8 cellular contexts compared by ENCODE assay signal in genomic region chr2:105143467-105144127, GRCh38.
DNase-seq lines count a peak whose midpoint lies in the region; ATAC-seq and TF ChIP-seq lines count a peak whose summit lies in the region.

No MANE protein-coding gene starts in this region.

- no peaks in the 10 kb centered on the region for H3K9me3 ChIP-seq in CD8-positive, alpha-beta memory T cell (ENCODE audit: low read length)
- no peaks in the 10 kb centered on the region for H3K9me3 ChIP-seq in Karpas-422 (ENCODE audit: low read length)

- POLR2A ChIA-PET in CD8-positive, alpha-beta memory T cell (lab: Charles Lee) = no interaction called here
- POLR2A ChIA-PET in activated CD8-positive, alpha-beta T cell treated with anti-CD3 and anti-CD28 coated beads for 36 hours (lab: Charles Lee) = interaction anchor here (1.5 kb wide), 1 partner anchor 27 kb away, joined by 3 read pairs; no protein-coding TSS in a partner anchor

- intact Hi-C loops in activated CD8-positive, alpha-beta T cell treated with anti-CD3 and anti-CD28 coated beads for 36 hours (cut with micrococcal nuclease) = no loop called here
- intact Hi-C loops in posterior cingulate gyrus (cut with DNase I) = no loop called here

- peaks cover 7 to 12% (median 11%) of the 10 kb centered on the region in 3 donors for H3K4me1 Mint-ChIP-seq in CD8-positive, alpha-beta memory T cell
- H3K4me1 Mint-ChIP-seq in activated CD8-positive, alpha-beta T cell treated with anti-CD3 and anti-CD28 coated beads for 36 hours (ENCODE audit: low read depth) = peaks cover 10% of the 10 kb centered on the region

- H2AFZ ChIP-seq in Karpas-422 (ENCODE audit: low read length) = no peak overlapping the region

- no peaks in the 10 kb centered on the region for H3K27me3 ChIP-seq in CD8-positive, alpha-beta memory T cell (ENCODE audit: insufficient read depth, low read length, poor library complexity, severe bottlenecking)
- no peaks in the 10 kb centered on the region for H3K27me3 ChIP-seq in Karpas-422 (ENCODE audit: low read length)

- no peak overlapping the region for H3K4me2 ChIP-seq in Karpas-422 (ENCODE audit: low read depth, low read length, poor library complexity, severe bottlenecking)

- no peaks in the 10 kb centered on the region for H3K36me3 Mint-ChIP-seq in CD8-positive, alpha-beta memory T cell
- no peaks in the 10 kb centered on the region for H3K36me3 Mint-ChIP-seq in activated CD8-positive, alpha-beta T cell treated with anti-CD3 and anti-CD28 coated beads for 36 hours (ENCODE audit: low read depth)

- ATAC-seq in HG02884 (IDR thresholded peaks at IDR 0.05; ENCODE audit: unreplicated experiment) (peak; percentile 65), HG03108 (IDR thresholded peaks at IDR 0.05; ENCODE audit: unreplicated experiment) (no peak)
- ATAC-seq in activated CD8-positive, alpha-beta T cell treated with anti-CD3 and anti-CD28 coated beads for 36 hours = peak; percentile 84

- CTCF ChIA-PET in CD8-positive, alpha-beta memory T cell (lab: Charles Lee) = no interaction called here
- CTCF ChIA-PET in activated CD8-positive, alpha-beta T cell treated with anti-CD3 and anti-CD28 coated beads for 36 hours (lab: Charles Lee) = interaction anchor here (1.2 to 1.9 kb wide), 2 partner anchors 29 to 90 kb away, joined by 4 to 8 read pairs; no protein-coding TSS in a partner anchor

- DNase-seq in CD8-positive, alpha-beta memory T cell = peak in 1 of 5 donors; percentile 4
- peak; percentile 56 for DNase-seq in activated CD8-positive, alpha-beta T cell treated with anti-CD3 and anti-CD28 coated beads for 36 hours
- DNase-seq in fibroblast of the aortic adventitia (ENCODE audit: low read depth) = no peak
- peak; percentile 18 to 86 (median 36) for DNase-seq in posterior cingulate gyrus
- DNase-seq in ureter (ENCODE audit: low spot score) = no peak
- no peak for DNase-seq in Karpas-422

- no peak overlapping the region for H3K27ac ChIP-seq in CD8-positive, alpha-beta memory T cell (ENCODE audit: low read depth, low read length)
- no peak overlapping the region for H3K27ac ChIP-seq in Karpas-422 (ENCODE audit: low read length)

- no peaks in the 10 kb centered on the region for H3K9me3 Mint-ChIP-seq in CD8-positive, alpha-beta memory T cell
- H3K9me3 Mint-ChIP-seq in activated CD8-positive, alpha-beta T cell treated with anti-CD3 and anti-CD28 coated beads for 36 hours = no peaks in the 10 kb centered on the region

- peak overlapping the region in 1 of 8 donors; percentile 36 for H3K27ac Mint-ChIP-seq in CD8-positive, alpha-beta memory T cell
- no peak overlapping the region for H3K27ac Mint-ChIP-seq in activated CD8-positive, alpha-beta T cell treated with anti-CD3 and anti-CD28 coated beads for 36 hours

- peak overlapping the region; percentile 46 to 92 (median 74) for H3K4me3 Mint-ChIP-seq in CD8-positive, alpha-beta memory T cell
- peak overlapping the region; percentile 68 for H3K4me3 Mint-ChIP-seq in activated CD8-positive, alpha-beta T cell treated with anti-CD3 and anti-CD28 coated beads for 36 hours

- H3K4me3 ChIP-seq in CD8-positive, alpha-beta memory T cell (ENCODE audit: low read length) = no peak overlapping the region
- H3K4me3 ChIP-seq in fibroblast of the aortic adventitia (ENCODE audit: low read depth, low read length) (peak overlapping the region; percentile 28), Karpas-422 (ENCODE audit: low read length) (no peak overlapping the region)

- H3K36me3 ChIP-seq in CD8-positive, alpha-beta memory T cell (ENCODE audit: insufficient read depth, low read length) = no peaks in the 10 kb centered on the region
- H3K36me3 ChIP-seq in Karpas-422 (ENCODE audit: insufficient read depth, low read length) = no peaks in the 10 kb centered on the region

- no peaks in the 10 kb centered on the region for H3K9me2 ChIP-seq in Karpas-422 (replicated peaks; ENCODE audit: insufficient read depth, low read length)

- H3K4me1 ChIP-seq in CD8-positive, alpha-beta memory T cell (ENCODE audit: insufficient read depth, low read length) = no peaks in the 10 kb centered on the region
- peaks cover 5% of the 10 kb centered on the region; the same call in 1 of the 2 replicates for H3K4me1 ChIP-seq in Karpas-422 (ENCODE audit: low read length)

- TF ChIP-seq CTCF in activated CD8-positive, alpha-beta T cell treated with anti-CD3 and anti-CD28 coated beads for 36 hours (IDR thresholded peaks at IDR 0.05) = no peak
- no peak for TF ChIP-seq CTCF in fibroblast of the aortic adventitia (IDR thresholded peaks at IDR 0.05; ENCODE audit: insufficient read depth, low read length)

- no peaks in the 10 kb centered on the region for H4K20me1 ChIP-seq in Karpas-422 (ENCODE audit: insufficient read depth, low read depth, low read length)

- no peak overlapping the region for H3K9ac ChIP-seq in Karpas-422 (ENCODE audit: low read length)

- H3K27me3 Mint-ChIP-seq in CD8-positive, alpha-beta memory T cell = peaks cover 18 to 61% of the 10 kb centered on the region in 2 donors
- H3K27me3 Mint-ChIP-seq in activated CD8-positive, alpha-beta T cell treated with anti-CD3 and anti-CD28 coated beads for 36 hours = peaks cover 35% of the 10 kb centered on the region

- H3K79me2 ChIP-seq in Karpas-422 (ENCODE audit: low read length) = no peaks in the 10 kb centered on the region

Comparison
In these comparisons a context has a peak if more than half of its experiments do, and no peak if none do; other contexts are left out.
1. DNase-seq: peak in activated CD8-positive, alpha-beta T cell treated with anti-CD3 and anti-CD28 coated beads for 36 hours (single experiment) and posterior cingulate gyrus (10 of 10); none in fibroblast of the aortic adventitia (single experiment), ureter (single experiment) and Karpas-422 (single experiment).